Comparison of ENCODE assay signal across 14 cellular contexts in genomic region chr4:20378181-20378580, GRCh38.
"Had no signal": no experiment of that assay in that cellular context is flagged by ENCODE, and none has a peak within 500 bp of the region (broad histone marks: within the 10 kb centered on the region; RNA-seq: fewer than 3 reads in every experiment).

No MANE protein-coding gene starts in this region.

- H3K4me3 ChIP-seq: hepatocyte, lung, pancreas had no signal

- ATAC-seq: left colon, left ventricle myocardium superior, pancreas, right cardiac atrium had no signal

- DNase-seq: erythroblast; foreskin fibroblast; left colon; left ventricle myocardium superior; mesendoderm; naive B cell; occipital lobe; pancreas; right cardiac atrium; small intestine; stimulated activated CD4-positive, alpha-beta T cell treated with anti-CD3 and anti-CD28 coated beads, Interleukin-2, amount 100 ng/mL, for 48 hours; stimulated activated naive CD4-positive, alpha-beta T cell treated with Interleukin-2 at 50 U/mL for 16 hours had no signal
